Comparison of ENCODE assay signal across 15 cellular contexts in the genomic region with DNA sequence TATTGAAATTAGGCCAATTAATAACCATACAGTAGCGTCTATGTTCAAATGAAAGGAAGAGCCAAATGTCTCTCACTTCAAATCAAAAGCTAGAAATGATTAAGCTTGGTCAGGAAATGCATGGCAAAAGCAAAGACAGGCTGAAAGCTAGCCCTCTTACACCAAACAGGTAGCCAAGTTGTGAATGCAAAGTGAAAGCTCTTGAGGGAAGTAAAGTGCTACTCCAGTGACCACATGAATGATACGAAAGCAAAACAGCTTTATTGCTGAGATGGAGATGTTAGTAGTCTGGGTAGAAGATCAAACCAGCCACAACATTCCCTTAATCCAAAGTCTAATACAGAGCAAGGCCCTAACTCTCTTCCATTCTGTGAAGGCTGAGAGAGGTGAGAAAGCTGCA.
DNase-seq lines count a peak whose midpoint lies in the region; ATAC-seq and TF ChIP-seq lines count a peak whose summit lies in the region.
"Had no signal": no experiment of that assay in that cellular context is flagged by ENCODE, and none has a peak within 500 bp of the region (broad histone marks: within the 10 kb centered on the region; RNA-seq: fewer than 3 reads in every experiment).

No MANE protein-coding gene starts in this region.

- no peak overlapping the region for H3K27ac ChIP-seq in left lung
- H3K27ac ChIP-seq: PC-9 had no signal

- H3K4me3 ChIP-seq in left lung: no peak overlapping the region
- H3K4me3 ChIP-seq: PC-9 had no signal

- no peaks in the 10 kb centered on the region for H3K9me3 ChIP-seq in left lung

- intact Hi-C loops in left lung (cut with DNase I): no loop called here

- H3K27me3 ChIP-seq in left lung: peaks cover 0 to 14% of the 10 kb centered on the region in 2 donors

- no peaks in the 10 kb centered on the region for H3K27me3 Mint-ChIP-seq in nephron progenitor cell (ENCODE audit: low read depth, poor library complexity)

- H3K36me3 ChIP-seq in left lung: no peaks in the 10 kb centered on the region

- TF ChIP-seq CTCF in left lung (IDR thresholded peaks at IDR 0.05) (no peak), nephron progenitor cell (IDR thresholded peaks at IDR 0.05) (no peak)

- H3K27ac Mint-ChIP-seq in nephron progenitor cell: no peak overlapping the region
- H3K27ac Mint-ChIP-seq: activated naive CD4-positive, alpha-beta T cell treated with anti-CD3 and anti-CD28 coated beads, Interleukin-2, amount 50 U/mL, for 24 hours; CD8-positive, alpha-beta T cell; IgD-negative memory B cell; stimulated activated naive CD8-positive, alpha-beta T cell treated with anti-CD3 and anti-CD28 coated beads, Interleukin-15, Interleukin-2, amounts not matched to agents 100 ng/mL and 50 ng/mL, for 24 hours; T-helper 1 cell treated with Interleukin-12 subunit alpha and Interleukin-12 subunit beta and Interleukin-4 antibody, amounts not matched to agents 30 μg/mL and 1 μg/mL, for 36 hours had no signal

- H3K36me3 Mint-ChIP-seq in nephron progenitor cell (ENCODE audit: low read depth): no peaks in the 10 kb centered on the region
- H3K36me3 Mint-ChIP-seq: activated naive CD4-positive, alpha-beta T cell treated with anti-CD3 and anti-CD28 coated beads, Interleukin-2, amount 50 U/mL, for 24 hours; CD8-positive, alpha-beta T cell; IgD-negative memory B cell had no signal

- no peaks in the 10 kb centered on the region for H3K4me1 ChIP-seq in left lung

- peaks cover 29% of the 10 kb centered on the region for H3K9me3 Mint-ChIP-seq in nephron progenitor cell
- H3K9me3 Mint-ChIP-seq: activated naive CD4-positive, alpha-beta T cell treated with anti-CD3 and anti-CD28 coated beads, Interleukin-2, amount 50 U/mL, for 24 hours; CD8-positive, alpha-beta T cell; stimulated activated naive CD8-positive, alpha-beta T cell treated with anti-CD3 and anti-CD28 coated beads, Interleukin-15, Interleukin-2, amounts not matched to agents 100 ng/mL and 50 ng/mL, for 24 hours; T-helper 1 cell treated with Interleukin-12 subunit alpha and Interleukin-12 subunit beta and Interleukin-4 antibody, amounts not matched to agents 30 μg/mL and 1 μg/mL, for 36 hours had no signal

- DNase-seq in left lung: no peak
- DNase-seq in NK-92 treated with Interleukin-12 subunit alpha and Interleukin-12 subunit beta, amount 100 ng/mL, for 24 hours (lab: John Stamatoyannopoulos, UW): no peak
- no peak for DNase-seq in nephron progenitor cell
- DNase-seq: activated CD4-positive, alpha-beta T cell treated with anti-CD3 and anti-CD28 coated beads, Interleukin-2, amount 50 U/mL, for 48 hours; CD8-positive, alpha-beta T cell; cerebellar nuclear complex; PC-9 had no signal

- H3K4me1 Mint-ChIP-seq in nephron progenitor cell: peaks cover 41% of the 10 kb centered on the region
- H3K4me1 Mint-ChIP-seq: activated naive CD4-positive, alpha-beta T cell treated with anti-CD3 and anti-CD28 coated beads, Interleukin-2, amount 50 U/mL, for 24 hours had no signal

- H3K4me3 Mint-ChIP-seq in nephron progenitor cell: no peak overlapping the region
- H3K4me3 Mint-ChIP-seq: activated naive CD4-positive, alpha-beta T cell treated with anti-CD3 and anti-CD28 coated beads, Interleukin-2, amount 50 U/mL, for 24 hours; CD8-positive, alpha-beta T cell; IgD-negative memory B cell; stimulated activated naive CD8-positive, alpha-beta T cell treated with anti-CD3 and anti-CD28 coated beads, Interleukin-15, Interleukin-2, amounts not matched to agents 100 ng/mL and 50 ng/mL, for 24 hours; T-helper 1 cell treated with Interleukin-12 subunit alpha and Interleukin-12 subunit beta and Interleukin-4 antibody, amounts not matched to agents 30 μg/mL and 1 μg/mL, for 36 hours had no signal

- ATAC-seq in GM19025 (IDR thresholded peaks at IDR 0.05; ENCODE audit: low read depth, unreplicated experiment): peak; percentile 94
- peak; percentile 93 for ATAC-seq in GM21576 (IDR thresholded peaks at IDR 0.05; ENCODE audit: unreplicated experiment)
- peak; percentile 94 for ATAC-seq in HG03108 (IDR thresholded peaks at IDR 0.05; ENCODE audit: unreplicated experiment)
- peak; percentile 90 for ATAC-seq in left lung
- ATAC-seq in activated CD4-positive, CD25-positive, alpha-beta regulatory T cell treated with anti-CD3 and anti-CD28 coated beads, Interleukin-2, amount 50 U/mL, for 24 hours: no peak
- ATAC-seq: CD8-positive, alpha-beta T cell had no signal

Comparison
In these comparisons a context has a peak if more than half of its experiments do, and no peak if none do; other contexts are left out.
1. ATAC-seq: peak in GM19025 (single experiment), GM21576 (single experiment), HG03108 (single experiment) and left lung (single experiment); none in activated CD4-positive, CD25-positive, alpha-beta regulatory T cell treated with anti-CD3 and anti-CD28 coated beads, Interleukin-2, amount 50 U/mL, for 24 hours (0 of 2).